In genomic region chr6:14212020-14212419, GRCh38 we compare ENCODE assay signal across 8 cellular contexts.
DNase-seq lines count a peak whose midpoint lies in the region; ATAC-seq and TF ChIP-seq lines count a peak whose summit lies in the region.
"Had no signal": no experiment of that assay in that cellular context is flagged by ENCODE, and none has a peak within 500 bp of the region (broad histone marks: within the 10 kb centered on the region; RNA-seq: fewer than 3 reads in every experiment).

No MANE protein-coding gene starts in this region.

- TF ChIP-seq POLR2A in HCT116 (IDR thresholded peaks at IDR 0.05; ENCODE audit: borderline replicate concordance, extremely low read depth, insufficient read depth, insufficient read length) = no peak
- TF ChIP-seq POLR2A in sigmoid colon (IDR thresholded peaks at IDR 0.05) = no peak

- ATAC-seq in HCT116 = no peak

- intact Hi-C loops in HCT116 (cut with micrococcal nuclease) = loop anchor here (5.0 to 10.0 kb wide), 5 partner anchors 295 to 1230 kb away; partner anchors contain the start of gene JARID2
- intact Hi-C loops in sigmoid colon (cut with DNase I) = no loop called here

- no peak overlapping the region for H3K4me3 ChIP-seq in HCT116 (replicated peaks in 1 of 2; ENCODE audit: low read depth in 1 of 2, low read length in 2 of 2)
- H3K4me3 ChIP-seq in WERI-Rb-1 (ENCODE audit: low read depth, low read length) = peak overlapping the region; percentile 47
- peak overlapping the region in 3 of 4 donors; percentile 68 to 72 (median 72) for H3K4me3 ChIP-seq in sigmoid colon

- H3K4me1 ChIP-seq in HCT116 (ENCODE audit: control insufficient read depth in 1 of 2, insufficient read depth in 2 of 2, low read length in 2 of 2) (peaks cover 6 to 25% of the 10 kb centered on the region in 2 experiments), sigmoid colon (peaks cover 0 to 14% (median 9%) of the 10 kb centered on the region in 4 donors)

- no peak for TF ChIP-seq RAD21 in HCT116 (IDR thresholded peaks at IDR 0.05; ENCODE audit: low read depth)

- H3K79me2 ChIP-seq in HCT116 (ENCODE audit: insufficient read depth, low read length) = no peaks in the 10 kb centered on the region

- TF ChIP-seq EP300 in sigmoid colon (IDR thresholded peaks at IDR 0.05) = no peak

- WGBS in sigmoid colon, 2 donors = 53 to 78% methylated on average over 8 of the region's 8 CpGs

- H3K9ac ChIP-seq in HCT116 (ENCODE audit: low read length) = no peak overlapping the region

- BruUV-seq in HCT116 (replicated peaks; lab: Mats Ljungman, UMichigan) = no TSS peak

- no peaks in the 10 kb centered on the region for H3K36me3 ChIP-seq in HCT116 (ENCODE audit: control insufficient read depth in 1 of 2, insufficient read depth in 2 of 2, low read length in 2 of 2)
- no peaks in the 10 kb centered on the region; the same call in 1 of the 2 replicates for H3K36me3 ChIP-seq in WERI-Rb-1
- no peaks in the 10 kb centered on the region for H3K36me3 ChIP-seq in sigmoid colon

- no peaks in the 10 kb centered on the region for H3K27me3 ChIP-seq in HCT116 (ENCODE audit: insufficient read depth, low read length)
- no peaks in the 10 kb centered on the region for H3K27me3 ChIP-seq in WERI-Rb-1 (ENCODE audit: insufficient read depth, low read depth, severe bottlenecking)
- H3K27me3 ChIP-seq in sigmoid colon = no peaks in the 10 kb centered on the region

- H3K4me2 ChIP-seq in HCT116 (ENCODE audit: low read length) = peak overlapping the region; percentile 83

- H3K27ac ChIP-seq in HCT116 (ENCODE audit: low read depth, low read length) = no peak overlapping the region
- H3K27ac ChIP-seq in WERI-Rb-1 = peak overlapping the region; percentile 3; the same call in 1 of the 2 replicates
- H3K27ac ChIP-seq in sigmoid colon = peak overlapping the region in 1 of 4 donors; percentile 80

- POLR2A ChIA-PET in HCT116 (lab: Charles Lee) = no interaction called here

- H3K9me2 ChIP-seq in HCT116 (ENCODE audit: insufficient read depth) = no peaks in the 10 kb centered on the region

- TF ChIP-seq CTCF in HCT116 (IDR thresholded peaks at IDR 0.05 in 2 of 3, conservative IDR thresholded peaks at IDR 0.05 in 1 of 3; ENCODE audit: borderline replicate concordance in 1 of 3, insufficient read depth in 1 of 3, low read depth in 2 of 3, low read length in 2 of 3) (no peak), WERI-Rb-1 (IDR thresholded peaks at IDR 0.05; ENCODE audit: low read depth, low read length) (no peak), sigmoid colon (IDR thresholded peaks at IDR 0.05) (no peak)

- H4K20me1 ChIP-seq in HCT116 (ENCODE audit: insufficient read depth) = no peaks in the 10 kb centered on the region

- CTCF ChIA-PET in HCT116 (lab: Charles Lee) = no interaction called here

- H3K9me3 ChIP-seq in HCT116 (ENCODE audit: control insufficient read depth in 1 of 2, insufficient read depth in 1 of 2, low read depth in 1 of 2, low read length in 2 of 2) = no peaks in the 10 kb centered on the region
- H3K9me3 ChIP-seq in WERI-Rb-1 (ENCODE audit: severe bottlenecking) = peaks cover 3% of the 10 kb centered on the region
- no peaks in the 10 kb centered on the region for H3K9me3 ChIP-seq in sigmoid colon

- RAD21 ChIA-PET in HCT116 (lab: Charles Lee; ENCODE audit: low non-redundant PET in 1 of 2, low total read pairs in 2 of 2, uncharacterized antibody in 2 of 2, unreplicated experiment in 2 of 2) = no interaction called here

- DNase-seq in HCT116 (ENCODE audit: low read depth, low spot score) (no peak), WERI-Rb-1 (no peak), iPS DF 19.7 (ENCODE audit: low read depth, low spot score) (peak; percentile 47), sigmoid colon (no peak), SHP77 (lab: John Stamatoyannopoulos, UW) (no peak), T-helper 9 cell (no peak)
- DNase-seq in activated CD8-positive, alpha-beta memory T cell treated with anti-CD3 and anti-CD28 coated beads, Interleukin-2, amount 50 U/mL, for 4 hours = no peak
- DNase-seq: activated CD4-positive, alpha-beta T cell treated with anti-CD3 and anti-CD28 coated beads for 4 hours had no signal

- H2AFZ ChIP-seq in HCT116 (ENCODE audit: low read depth, low read length, poor library complexity, severe bottlenecking) = no peak overlapping the region

TF ChIP-seq in HCT116, 20 proteins besides CTCF, POLR2A, EP300 and RAD21:
- TF ChIP-seq ZNF274 (IDR thresholded peaks at IDR 0.05; ENCODE audit: low read depth, low read length) (no peak), ZFX (IDR thresholded peaks at IDR 0.05) (no peak), POLR2AphosphoS5 (IDR thresholded peaks at IDR 0.05; ENCODE audit: low read depth, low read length) (no peak), SIN3A (IDR thresholded peaks at IDR 0.05; ENCODE audit: low read depth) (no peak), CBX3 (IDR thresholded peaks at IDR 0.05; ENCODE audit: low read depth) (no peak), EZH2phosphoT487 (IDR thresholded peaks at IDR 0.05; ENCODE audit: borderline replicate concordance) (no peak), JUND (IDR thresholded peaks at IDR 0.05) (no peak), FOSL1 (IDR thresholded peaks at IDR 0.05; ENCODE audit: low read depth) (no peak), SRF (IDR thresholded peaks at IDR 0.05; ENCODE audit: low read depth) (no peak), CEBPB (IDR thresholded peaks at IDR 0.05; ENCODE audit: low read depth) (no peak), YY1 (IDR thresholded peaks at IDR 0.05; ENCODE audit: extremely low read depth, insufficient replicate concordance, low read depth, low read length) (no peak), ELF1 (IDR thresholded peaks at IDR 0.05; ENCODE audit: borderline replicate concordance, low read depth) (no peak), TCF7L2 (IDR thresholded peaks at IDR 0.05; ENCODE audit: borderline replicate concordance, extremely low read depth, insufficient read depth, insufficient read length) (no peak), SP1 (IDR thresholded peaks at IDR 0.05; ENCODE audit: low read depth) (no peak), EGR1 (IDR thresholded peaks at IDR 0.05; ENCODE audit: low read depth) (no peak), ATF3 (IDR thresholded peaks at IDR 0.05) (no peak), EZH2 (IDR thresholded peaks at IDR 0.05) (no peak)
- TF ChIP-seq, protein P1, sequence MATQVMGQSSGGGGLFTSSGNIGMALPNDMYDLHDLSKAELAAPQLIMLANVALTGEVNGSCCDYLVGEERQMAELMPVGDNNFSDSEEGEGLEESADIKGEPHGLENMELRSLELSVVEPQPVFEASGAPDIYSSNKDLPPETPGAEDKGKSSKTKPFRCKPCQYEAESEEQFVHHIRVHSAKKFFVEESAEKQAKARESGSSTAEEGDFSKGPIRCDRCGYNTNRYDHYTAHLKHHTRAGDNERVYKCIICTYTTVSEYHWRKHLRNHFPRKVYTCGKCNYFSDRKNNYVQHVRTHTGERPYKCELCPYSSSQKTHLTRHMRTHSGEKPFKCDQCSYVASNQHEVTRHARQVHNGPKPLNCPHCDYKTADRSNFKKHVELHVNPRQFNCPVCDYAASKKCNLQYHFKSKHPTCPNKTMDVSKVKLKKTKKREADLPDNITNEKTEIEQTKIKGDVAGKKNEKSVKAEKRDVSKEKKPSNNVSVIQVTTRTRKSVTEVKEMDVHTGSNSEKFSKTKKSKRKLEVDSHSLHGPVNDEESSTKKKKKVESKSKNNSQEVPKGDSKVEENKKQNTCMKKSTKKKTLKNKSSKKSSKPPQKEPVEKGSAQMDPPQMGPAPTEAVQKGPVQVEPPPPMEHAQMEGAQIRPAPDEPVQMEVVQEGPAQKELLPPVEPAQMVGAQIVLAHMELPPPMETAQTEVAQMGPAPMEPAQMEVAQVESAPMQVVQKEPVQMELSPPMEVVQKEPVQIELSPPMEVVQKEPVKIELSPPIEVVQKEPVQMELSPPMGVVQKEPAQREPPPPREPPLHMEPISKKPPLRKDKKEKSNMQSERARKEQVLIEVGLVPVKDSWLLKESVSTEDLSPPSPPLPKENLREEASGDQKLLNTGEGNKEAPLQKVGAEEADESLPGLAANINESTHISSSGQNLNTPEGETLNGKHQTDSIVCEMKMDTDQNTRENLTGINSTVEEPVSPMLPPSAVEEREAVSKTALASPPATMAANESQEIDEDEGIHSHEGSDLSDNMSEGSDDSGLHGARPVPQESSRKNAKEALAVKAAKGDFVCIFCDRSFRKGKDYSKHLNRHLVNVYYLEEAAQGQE (IDR thresholded peaks at IDR 0.05; ENCODE audit: low read depth) = no peak
- TF ChIP-seq, protein P2, sequence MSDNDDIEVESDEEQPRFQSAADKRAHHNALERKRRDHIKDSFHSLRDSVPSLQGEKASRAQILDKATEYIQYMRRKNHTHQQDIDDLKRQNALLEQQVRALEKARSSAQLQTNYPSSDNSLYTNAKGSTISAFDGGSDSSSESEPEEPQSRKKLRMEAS (IDR thresholded peaks at IDR 0.05) = no peak
- TF ChIP-seq, protein P3, sequence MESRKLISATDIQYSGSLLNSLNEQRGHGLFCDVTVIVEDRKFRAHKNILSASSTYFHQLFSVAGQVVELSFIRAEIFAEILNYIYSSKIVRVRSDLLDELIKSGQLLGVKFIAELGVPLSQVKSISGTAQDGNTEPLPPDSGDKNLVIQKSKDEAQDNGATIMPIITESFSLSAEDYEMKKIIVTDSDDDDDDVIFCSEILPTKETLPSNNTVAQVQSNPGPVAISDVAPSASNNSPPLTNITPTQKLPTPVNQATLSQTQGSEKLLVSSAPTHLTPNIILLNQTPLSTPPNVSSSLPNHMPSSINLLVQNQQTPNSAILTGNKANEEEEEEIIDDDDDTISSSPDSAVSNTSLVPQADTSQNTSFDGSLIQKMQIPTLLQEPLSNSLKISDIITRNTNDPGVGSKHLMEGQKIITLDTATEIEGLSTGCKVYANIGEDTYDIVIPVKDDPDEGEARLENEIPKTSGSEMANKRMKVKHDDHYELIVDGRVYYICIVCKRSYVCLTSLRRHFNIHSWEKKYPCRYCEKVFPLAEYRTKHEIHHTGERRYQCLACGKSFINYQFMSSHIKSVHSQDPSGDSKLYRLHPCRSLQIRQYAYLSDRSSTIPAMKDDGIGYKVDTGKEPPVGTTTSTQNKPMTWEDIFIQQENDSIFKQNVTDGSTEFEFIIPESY (IDR thresholded peaks at IDR 0.05; ENCODE audit: extremely low read depth, insufficient replicate concordance, low read length) = no peak

Comparison
In these comparisons a context has a peak if more than half of its experiments do, and no peak if none do; other contexts are left out.
1. H3K4me3 ChIP-seq: peak in WERI-Rb-1 (single experiment) and sigmoid colon (3 of 4); none in HCT116 (0 of 2).